ENCODE assay signal across 9 cellular contexts in the genomic region with DNA sequence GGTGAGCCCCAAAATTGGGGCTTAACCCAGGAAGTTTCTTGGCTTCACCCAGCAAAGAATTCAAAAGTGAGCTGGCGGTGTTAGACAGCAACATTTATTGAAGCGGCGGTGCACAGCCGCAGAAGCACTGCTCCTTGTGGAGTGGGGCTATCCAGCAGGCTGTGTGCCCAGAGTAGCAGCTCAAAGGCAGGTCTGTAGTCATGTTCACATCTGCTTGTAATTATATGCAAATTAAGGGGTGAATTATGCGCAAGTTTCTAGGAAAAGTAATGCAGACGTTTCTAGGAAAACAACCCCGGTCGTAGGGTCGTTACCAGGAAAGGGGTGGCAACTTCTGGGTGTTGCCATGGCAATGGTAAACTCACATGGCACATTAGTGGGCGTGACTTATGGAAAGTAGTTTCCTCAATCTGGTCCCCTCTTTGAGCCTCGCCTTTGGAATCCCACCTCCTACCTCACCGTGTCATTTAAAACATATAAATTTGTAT. TPM values are rescaled to one million over a fixed set of nuclear protein-coding genes. Genes with fewer than 3 reads are reported as not detected.
DNase-seq lines count a peak whose midpoint lies in the region; ATAC-seq, FAIRE-seq and TF ChIP-seq lines count a peak whose summit lies in the region.
"Had no signal": no experiment of that assay in that cellular context is flagged by ENCODE, and none has a peak within 500 bp of the region (broad histone marks: within the 10 kb centered on the region; RNA-seq: fewer than 3 reads in every experiment).

No MANE protein-coding gene starts in this region.

- no peaks in the 10 kb centered on the region for H3K9me3 Mint-ChIP-seq in astrocyte (ENCODE audit: unreplicated experiment)

- H3K27me3 ChIP-seq in astrocyte (ENCODE audit: insufficient read depth, low read length) (no peaks in the 10 kb centered on the region), iPS-15b (ENCODE audit: control insufficient read depth, insufficient read depth, low read length) (peaks cover 4% of the 10 kb centered on the region), smooth muscle cell (ENCODE audit: low read depth) (no peaks in the 10 kb centered on the region)
- H3K27me3 ChIP-seq: SJCRH30 had no signal

- ATAC-seq in HG03439 (IDR thresholded peaks at IDR 0.05; ENCODE audit: unreplicated experiment) = peak; percentile 75

- peaks cover 3% of the 10 kb centered on the region for H3F3A ChIP-seq in smooth muscle cell (ENCODE audit: low read depth)

- H3K9ac ChIP-seq in astrocyte (ENCODE audit: low read length) = peak overlapping the region; percentile 39
- no peak overlapping the region for H3K9ac ChIP-seq in iPS-15b (ENCODE audit: low read depth, low read length)
- H3K9ac ChIP-seq in smooth muscle cell (ENCODE audit: low read depth) = peak overlapping the region; percentile 70

- H3K27ac Mint-ChIP-seq in astrocyte (ENCODE audit: unreplicated experiment) = no peak overlapping the region

- H2AFZ ChIP-seq in astrocyte (ENCODE audit: low read depth, low read length) (peak overlapping the region; percentile 22), smooth muscle cell (ENCODE audit: low read depth) (peak overlapping the region; percentile 77)

- no peaks in the 10 kb centered on the region for H3K36me3 ChIP-seq in astrocyte (ENCODE audit: insufficient read depth, low read length)
- no peaks in the 10 kb centered on the region for H3K36me3 ChIP-seq in iPS-15b (ENCODE audit: control insufficient read depth, insufficient read depth, low read length)
- H3K36me3 ChIP-seq in smooth muscle cell (ENCODE audit: low read depth) = no peaks in the 10 kb centered on the region
- H3K36me3 ChIP-seq: SJCRH30 had no signal

- H3K4me2 ChIP-seq in astrocyte (ENCODE audit: low read length) (peak overlapping the region; percentile 86), smooth muscle cell (peak overlapping the region; percentile 93)

- DNase-seq in ELR (ENCODE audit: low read depth) (peak; percentile 82), T-helper 22 cell (ENCODE audit: low read depth) (peak; percentile 73), astrocyte (ENCODE audit: low read depth) (peak; percentile 80), smooth muscle cell (lab: John Stamatoyannopoulos, UW; ENCODE audit: unreplicated experiment) (no peak), COLO668 (lab: John Stamatoyannopoulos, UW; ENCODE audit: unreplicated experiment) (no peak), GDM1 (lab: John Stamatoyannopoulos, UW) (no peak)

- no peaks in the 10 kb centered on the region for H3K9me3 ChIP-seq in astrocyte (ENCODE audit: insufficient read depth, low read depth, low read length)
- no peaks in the 10 kb centered on the region for H3K9me3 ChIP-seq in iPS-15b (ENCODE audit: control insufficient read depth, insufficient read depth, low read length)
- no peaks in the 10 kb centered on the region for H3K9me3 ChIP-seq in smooth muscle cell (replicated peaks; ENCODE audit: low read depth)
- H3K9me3 ChIP-seq: SJCRH30 had no signal

- no peaks in the 10 kb centered on the region for H3K4me1 Mint-ChIP-seq in astrocyte (ENCODE audit: low read depth, unreplicated experiment)

- no peaks in the 10 kb centered on the region for H3K4me1 ChIP-seq in astrocyte (ENCODE audit: insufficient read depth, low read length)
- H3K4me1 ChIP-seq in iPS-15b (ENCODE audit: control insufficient read depth, insufficient read depth, low read length) = no peaks in the 10 kb centered on the region
- no peaks in the 10 kb centered on the region for H3K4me1 ChIP-seq in smooth muscle cell (ENCODE audit: low read depth)
- H3K4me1 ChIP-seq: SJCRH30 had no signal

- peaks cover 2% of the 10 kb centered on the region for H3K27me3 Mint-ChIP-seq in astrocyte (ENCODE audit: low read depth, unreplicated experiment)

- TF ChIP-seq CTCF in astrocyte (IDR thresholded peaks at IDR 0.05; ENCODE audit: insufficient read depth, low read depth, low read length) (no peak), smooth muscle cell (IDR thresholded peaks at IDR 0.05; ENCODE audit: borderline replicate concordance, insufficient read depth, poor library complexity, severe bottlenecking) (no peak)

- H4K20me1 ChIP-seq in astrocyte (ENCODE audit: insufficient read depth, low read length) (no peaks in the 10 kb centered on the region), smooth muscle cell (ENCODE audit: low read depth) (no peaks in the 10 kb centered on the region)

- no peaks in the 10 kb centered on the region for H3K36me3 Mint-ChIP-seq in astrocyte (ENCODE audit: low read depth, unreplicated experiment)

- H3K4me3 ChIP-seq in astrocyte (ENCODE audit: insufficient read depth, low read depth, low read length) (peak overlapping the region; percentile 48), iPS-15b (ENCODE audit: low read depth, low read length) (peak overlapping the region; percentile 50), smooth muscle cell (peak overlapping the region; percentile 58)
- H3K4me3 ChIP-seq: SJCRH30 had no signal

- H3K27ac ChIP-seq in astrocyte (ENCODE audit: low read depth, low read length) (no peak overlapping the region), smooth muscle cell (ENCODE audit: low read depth) (peak overlapping the region; percentile 76)
- H3K27ac ChIP-seq: SJCRH30 had no signal

- peak; percentile 47 for FAIRE-seq in astrocyte (lab: Jason Lieb, UNC)

- no peak overlapping the region for H3K4me3 Mint-ChIP-seq in astrocyte (ENCODE audit: unreplicated experiment)

- H3K79me2 ChIP-seq in astrocyte (ENCODE audit: insufficient read depth, low read length) (no peaks in the 10 kb centered on the region), smooth muscle cell (ENCODE audit: low read depth) (no peaks in the 10 kb centered on the region)

- WGBS in smooth muscle cell (ENCODE audit: low lambda C conversion rate) = 12% methylated on average over 12 of the region's 12 CpGs

RNA-seq across cellular contexts. Expression of gene KBTBD2, which starts 13.7 kb away (rescaled TPM):
- 26.2 and 26.9 TPM in 2 replicates for total RNA-seq in astrocyte
- total RNA-seq in smooth muscle cell = 32.7 and 43.2 TPM in 2 replicates
- polyA plus RNA-seq in smooth muscle cell = 21.2 and 25.6 TPM in 2 replicates

RNA-seq across cellular contexts. Expression of gene FKBP9, which starts 52.0 kb away (rescaled TPM):
- total RNA-seq in astrocyte = 157 and 199 TPM in 2 replicates
- total RNA-seq in smooth muscle cell = 99.0 and 133 TPM in 2 replicates
- 111 and 130 TPM in 2 replicates for polyA plus RNA-seq in smooth muscle cell

Comparison
In these comparisons a context has a peak if more than half of its experiments do, and no peak if none do; other contexts are left out.
1. DNase-seq: peak in ELR (single experiment), T-helper 22 cell (single experiment) and astrocyte (single experiment); none in smooth muscle cell (single experiment), COLO668 (single experiment) and GDM1 (single experiment).
2. Peak in every context shown above with its lines, with median percentiles within 50 percentile points of each other: H3K4me3 ChIP-seq.